ENCODE assay signal across 9 cellular contexts in genomic region chr2:231680284-231680991, GRCh38. TPM values are rescaled to one million over a fixed set of nuclear protein-coding genes. Genes with fewer than 3 reads are reported as not detected.
DNase-seq lines count a peak whose midpoint lies in the region; TF ChIP-seq lines count a peak whose summit lies in the region.
"Had no signal": no experiment of that assay in that cellular context is flagged by ENCODE, and none has a peak within 500 bp of the region (broad histone marks: within the 10 kb centered on the region; RNA-seq: fewer than 3 reads in every experiment).

No MANE protein-coding gene starts in this region.

- H3K27me3 ChIP-seq in esophagus squamous epithelium = no peaks in the 10 kb centered on the region
- no peaks in the 10 kb centered on the region for H3K27me3 ChIP-seq in prostate gland (replicated peaks; ENCODE audit: insufficient read depth)

- intact Hi-C loops in OCI-LY7 (cut with micrococcal nuclease; ENCODE audit: unreplicated experiment) = no loop called here
- intact Hi-C loops in esophagus squamous epithelium (cut with DNase I) = no loop called here
- intact Hi-C loops in prostate gland (cut with DNase I) = loop anchor here (2.0 kb wide), 1 partner anchor 26 kb away; no protein-coding TSS in a partner anchor

- DNase-seq in activated CD4-positive, alpha-beta T cell treated with anti-CD3 and anti-CD28 coated beads, Interleukin-2, amount 10 ng/mL, durations not matched to agents 7 days and 5 days = no peak
- DNase-seq in activated CD4-positive, alpha-beta T cell treated with anti-CD3 and anti-CD28 coated beads for 4 hours = no peak
- no peak for DNase-seq in OCI-LY7 (ENCODE audit: low spot score)
- DNase-seq in esophagus squamous epithelium (lab: John Stamatoyannopoulos, UW) = no peak
- DNase-seq in prostate gland (ENCODE audit: low spot score) = peak; percentile 75
- no peak for DNase-seq in stimulated activated CD4-positive, alpha-beta T cell treated with anti-CD3 and anti-CD28 coated beads, Interleukin-2, amount 100 ng/mL, for 48 hours
- DNase-seq in inferior parietal cortex (ENCODE audit: extremely low spot score) = no peak
- no peak for DNase-seq in activated CD4-positive, alpha-beta T cell treated with anti-CD3 and anti-CD28 coated beads, Interleukin-2, amount 50 U/mL, for 4 hours
- DNase-seq: activated naive CD8-positive, alpha-beta T cell treated with anti-CD3 and anti-CD28 coated beads, Interleukin-2, amount 10 ng/mL, durations not matched to agents 7 days and 5 days had no signal

- H3K9me3 ChIP-seq in OCI-LY7 (ENCODE audit: low read length) = no peaks in the 10 kb centered on the region
- H3K9me3 ChIP-seq in esophagus squamous epithelium = no peaks in the 10 kb centered on the region
- H3K9me3 ChIP-seq in prostate gland = no peaks in the 10 kb centered on the region

- no peak for TF ChIP-seq CTCF in OCI-LY7 (conservative IDR thresholded peaks at IDR 0.05; ENCODE audit: low read length)
- TF ChIP-seq CTCF in esophagus squamous epithelium (IDR thresholded peaks at IDR 0.05) = peak in 2 of 6 experiments; percentile 12 to 24
- no peak for TF ChIP-seq CTCF in prostate gland (IDR thresholded peaks at IDR 0.05)

- no peak overlapping the region for H3K27ac Mint-ChIP-seq in activated CD4-positive, alpha-beta T cell treated with anti-CD3 and anti-CD28 coated beads, Interleukin-2, amount 10 ng/mL, durations not matched to agents 7 days and 5 days
- H3K27ac Mint-ChIP-seq: activated naive CD8-positive, alpha-beta T cell treated with anti-CD3 and anti-CD28 coated beads, Interleukin-2, amount 10 ng/mL, durations not matched to agents 7 days and 5 days had no signal

- H3K27me3 Mint-ChIP-seq in activated CD4-positive, alpha-beta T cell treated with anti-CD3 and anti-CD28 coated beads, Interleukin-2, amount 10 ng/mL, durations not matched to agents 7 days and 5 days = peaks cover 15% of the 10 kb centered on the region

- H3K4me1 ChIP-seq in OCI-LY7 (ENCODE audit: insufficient read depth, low read length, poor library complexity, severe bottlenecking) = peaks cover 91% of the 10 kb centered on the region
- H3K4me1 ChIP-seq in esophagus squamous epithelium = peaks cover 6 to 43% (median 7%) of the 10 kb centered on the region in 3 donors
- H3K4me1 ChIP-seq in prostate gland (replicated peaks) = no peaks in the 10 kb centered on the region

- BruUV-seq in OCI-LY7 (replicated peaks; lab: Mats Ljungman, UMichigan) = no TSS peak

- 34 to 42% methylated on average over 19 to 23 of the region's 39 CpGs for WGBS in esophagus squamous epithelium, 2 donors
- WGBS in prostate gland = 21% methylated on average over 39 of the region's 39 CpGs

- H3K4me3 Mint-ChIP-seq in activated CD4-positive, alpha-beta T cell treated with anti-CD3 and anti-CD28 coated beads, Interleukin-2, amount 10 ng/mL, durations not matched to agents 7 days and 5 days = peak overlapping the region; percentile 36
- H3K4me3 Mint-ChIP-seq: activated naive CD8-positive, alpha-beta T cell treated with anti-CD3 and anti-CD28 coated beads, Interleukin-2, amount 10 ng/mL, durations not matched to agents 7 days and 5 days had no signal

- H3K4me3 ChIP-seq in OCI-LY7 (ENCODE audit: low read depth, low read length, poor library complexity, severe bottlenecking) (peak overlapping the region; percentile 67), esophagus squamous epithelium (peak overlapping the region; percentile 35 to 70 (median 55)), prostate gland (peak overlapping the region; percentile 43 to 50)

- peak overlapping the region; percentile 71 for H3K27ac ChIP-seq in OCI-LY7 (ENCODE audit: low read depth, low read length, poor library complexity, severe bottlenecking)
- H3K27ac ChIP-seq in esophagus squamous epithelium = peak overlapping the region; percentile 88 to 95 (median 90)
- H3K27ac ChIP-seq in prostate gland = peak overlapping the region; percentile 91 to 92

- TF ChIP-seq POLR2A in esophagus squamous epithelium (IDR thresholded peaks at IDR 0.05) (no peak), prostate gland (IDR thresholded peaks at IDR 0.05) (no peak)

- no peaks in the 10 kb centered on the region for H3K79me2 ChIP-seq in OCI-LY7 (ENCODE audit: insufficient read depth, low read depth, low read length)

- POLR2A ChIA-PET in activated CD4-positive, alpha-beta T cell treated with anti-CD3 and anti-CD28 coated beads, Interleukin-2, amount 10 ng/mL, durations not matched to agents 7 days and 5 days (lab: Charles Lee) = no interaction called here
- POLR2A ChIA-PET in OCI-LY7 (lab: Charles Lee) = interaction anchor here (1.5 kb wide), 1 partner anchor 68 kb away, joined by 3 read pairs; no protein-coding TSS in a partner anchor

- CTCF ChIA-PET in activated CD4-positive, alpha-beta T cell treated with anti-CD3 and anti-CD28 coated beads, Interleukin-2, amount 10 ng/mL, durations not matched to agents 7 days and 5 days (lab: Charles Lee) = interaction anchor here (0.8 to 8.2 kb wide), 6 partner anchors 8 to 68 kb away, joined by 3 to 64 read pairs (median 4); no protein-coding TSS in a partner anchor
- CTCF ChIA-PET in OCI-LY7 (lab: Charles Lee; ENCODE audit: unreplicated experiment) = no interaction called here

- no peaks in the 10 kb centered on the region for H3K36me3 Mint-ChIP-seq in activated CD4-positive, alpha-beta T cell treated with anti-CD3 and anti-CD28 coated beads, Interleukin-2, amount 10 ng/mL, durations not matched to agents 7 days and 5 days (ENCODE audit: low read depth)
- H3K36me3 Mint-ChIP-seq: activated naive CD8-positive, alpha-beta T cell treated with anti-CD3 and anti-CD28 coated beads, Interleukin-2, amount 10 ng/mL, durations not matched to agents 7 days and 5 days had no signal

- H4K20me1 ChIP-seq in OCI-LY7 (ENCODE audit: insufficient read depth, low read length) = no peaks in the 10 kb centered on the region

- H3K36me3 ChIP-seq in OCI-LY7 (ENCODE audit: insufficient read depth, low read length) = no peaks in the 10 kb centered on the region
- H3K36me3 ChIP-seq in esophagus squamous epithelium = no peaks in the 10 kb centered on the region
- H3K36me3 ChIP-seq in prostate gland = no peaks in the 10 kb centered on the region

- H3K9me3 Mint-ChIP-seq in activated CD4-positive, alpha-beta T cell treated with anti-CD3 and anti-CD28 coated beads, Interleukin-2, amount 10 ng/mL, durations not matched to agents 7 days and 5 days = no peaks in the 10 kb centered on the region
- H3K9me3 Mint-ChIP-seq: activated naive CD8-positive, alpha-beta T cell treated with anti-CD3 and anti-CD28 coated beads, Interleukin-2, amount 10 ng/mL, durations not matched to agents 7 days and 5 days had no signal

- H3K4me2 ChIP-seq in OCI-LY7 (ENCODE audit: low read length) = peak overlapping the region; percentile 88

- H2AFZ ChIP-seq in OCI-LY7 (ENCODE audit: low read length) = no peak overlapping the region

- peaks cover 14% of the 10 kb centered on the region for H3K4me1 Mint-ChIP-seq in activated CD4-positive, alpha-beta T cell treated with anti-CD3 and anti-CD28 coated beads, Interleukin-2, amount 10 ng/mL, durations not matched to agents 7 days and 5 days

- H3K9me2 ChIP-seq in OCI-LY7 (ENCODE audit: insufficient read depth, low read length) = no peaks in the 10 kb centered on the region

RNA-seq across cellular contexts. Expression of gene PTMA, which starts 27.9 kb away (rescaled TPM):
- total RNA-seq in activated CD4-positive, alpha-beta T cell treated with anti-CD3 and anti-CD28 coated beads, Interleukin-2, amount 10 ng/mL, durations not matched to agents 7 days and 5 days = 1,000 to 10,000 TPM; 1,700 to 2,208 TPM
- total RNA-seq in OCI-LY7 (2014; rRNA removed; shearing (Covaris generic)) = 2,780 and 3,271 TPM in 2 replicates
- total RNA-seq in OCI-LY7 (2022) = 3,053 and 3,088 TPM in 2 replicates
- total RNA-seq in esophagus squamous epithelium = 1,000 to 10,000 TPM in 2 of 4 donors, 100 to 1,000 TPM in 2; 670 to 1,121 (median 903) TPM
- 100 to 1,000 TPM; 418 to 613 TPM for total RNA-seq in prostate gland
